ENCODE assay signal across 2 cellular contexts in genomic region chr11:114262681-114263509, GRCh38.
A peak's percentile ranks its signal among the peaks of the same experiment; 100 is the strongest.
TF ChIP-seq lines count a peak whose summit lies in the region.

No MANE protein-coding gene starts in this region.

TF ChIP-seq in Ishikawa, 13 proteins besides CTCF, POLR2A, EP300 and RAD21:
- no peak for TF ChIP-seq YY1 (IDR thresholded peaks at IDR 0.05; ENCODE audit: low read depth)
- no peak for TF ChIP-seq NFIC (IDR thresholded peaks at IDR 0.05)
- no peak for TF ChIP-seq CEBPB (IDR thresholded peaks at IDR 0.05)
- no peak for TF ChIP-seq EGR1 (IDR thresholded peaks at IDR 0.05)
- no peak for TF ChIP-seq USF1 (IDR thresholded peaks at IDR 0.05)
- no peak for TF ChIP-seq REST (IDR thresholded peaks at IDR 0.05; ENCODE audit: low read depth)
- TF ChIP-seq CREB1 (IDR thresholded peaks at IDR 0.05; ENCODE audit: low read depth) = no peak
- TF ChIP-seq TAF1 (IDR thresholded peaks at IDR 0.05; ENCODE audit: low read depth) = no peak
- TF ChIP-seq ZBTB7A (IDR thresholded peaks at IDR 0.05; ENCODE audit: low read depth) = no peak
- TF ChIP-seq TCF12 (IDR thresholded peaks at IDR 0.05; ENCODE audit: low read depth) = no peak
- no peak for TF ChIP-seq TEAD4 (IDR thresholded peaks at IDR 0.05)
- no peak for TF ChIP-seq FOXM1 (IDR thresholded peaks at IDR 0.05; ENCODE audit: borderline replicate concordance, low read depth)
- no peak for TF ChIP-seq MAX (IDR thresholded peaks at IDR 0.05)

TF ChIP-seq in H1, 55 proteins besides CTCF, POLR2A, EP300 and RAD21:
- TF ChIP-seq MAX (IDR thresholded peaks at IDR 0.05) (no peak), FOSL1 (IDR thresholded peaks at IDR 0.05; ENCODE audit: insufficient read depth, low read depth, low read length) (no peak), NRF1 (IDR thresholded peaks at IDR 0.05; ENCODE audit: low read depth, low read length) (no peak), KDM5A (IDR thresholded peaks at IDR 0.05; ENCODE audit: low read length) (no peak), RBBP5 (IDR thresholded peaks at IDR 0.05; ENCODE audit: borderline replicate concordance, low read depth, low read length) (no peak), MAFK (IDR thresholded peaks at IDR 0.05; ENCODE audit: low read depth, low read length) (0 out of 2 replicates have a peak, but pooled peaks have one; percentile 10), CBX5 (IDR thresholded peaks at IDR 0.05; ENCODE audit: low read depth, low read length) (no peak), SIRT6 (IDR thresholded peaks at IDR 0.05; ENCODE audit: low read length) (no peak)
